Comparison of ENCODE assay signal across 1 cellular context in genomic region chr13:72970301-72970880, GRCh38.
TF ChIP-seq lines count a peak whose summit lies in the region.

No MANE protein-coding gene starts in this region.

TF ChIP-seq in WTC11, 78 proteins besides CTCF, POLR2A, EP300 and RAD21 (continued from another document):
- TF ChIP-seq, protein P1, sequence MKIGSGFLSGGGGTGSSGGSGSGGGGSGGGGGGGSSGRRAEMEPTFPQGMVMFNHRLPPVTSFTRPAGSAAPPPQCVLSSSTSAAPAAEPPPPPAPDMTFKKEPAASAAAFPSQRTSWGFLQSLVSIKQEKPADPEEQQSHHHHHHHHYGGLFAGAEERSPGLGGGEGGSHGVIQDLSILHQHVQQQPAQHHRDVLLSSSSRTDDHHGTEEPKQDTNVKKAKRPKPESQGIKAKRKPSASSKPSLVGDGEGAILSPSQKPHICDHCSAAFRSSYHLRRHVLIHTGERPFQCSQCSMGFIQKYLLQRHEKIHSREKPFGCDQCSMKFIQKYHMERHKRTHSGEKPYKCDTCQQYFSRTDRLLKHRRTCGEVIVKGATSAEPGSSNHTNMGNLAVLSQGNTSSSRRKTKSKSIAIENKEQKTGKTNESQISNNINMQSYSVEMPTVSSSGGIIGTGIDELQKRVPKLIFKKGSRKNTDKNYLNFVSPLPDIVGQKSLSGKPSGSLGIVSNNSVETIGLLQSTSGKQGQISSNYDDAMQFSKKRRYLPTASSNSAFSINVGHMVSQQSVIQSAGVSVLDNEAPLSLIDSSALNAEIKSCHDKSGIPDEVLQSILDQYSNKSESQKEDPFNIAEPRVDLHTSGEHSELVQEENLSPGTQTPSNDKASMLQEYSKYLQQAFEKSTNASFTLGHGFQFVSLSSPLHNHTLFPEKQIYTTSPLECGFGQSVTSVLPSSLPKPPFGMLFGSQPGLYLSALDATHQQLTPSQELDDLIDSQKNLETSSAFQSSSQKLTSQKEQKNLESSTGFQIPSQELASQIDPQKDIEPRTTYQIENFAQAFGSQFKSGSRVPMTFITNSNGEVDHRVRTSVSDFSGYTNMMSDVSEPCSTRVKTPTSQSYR (CRISPR knock-in tag; IDR thresholded peaks at IDR 0.05), result no peak
